ENCODE assay signal across 12 cellular contexts in the genomic region with DNA sequence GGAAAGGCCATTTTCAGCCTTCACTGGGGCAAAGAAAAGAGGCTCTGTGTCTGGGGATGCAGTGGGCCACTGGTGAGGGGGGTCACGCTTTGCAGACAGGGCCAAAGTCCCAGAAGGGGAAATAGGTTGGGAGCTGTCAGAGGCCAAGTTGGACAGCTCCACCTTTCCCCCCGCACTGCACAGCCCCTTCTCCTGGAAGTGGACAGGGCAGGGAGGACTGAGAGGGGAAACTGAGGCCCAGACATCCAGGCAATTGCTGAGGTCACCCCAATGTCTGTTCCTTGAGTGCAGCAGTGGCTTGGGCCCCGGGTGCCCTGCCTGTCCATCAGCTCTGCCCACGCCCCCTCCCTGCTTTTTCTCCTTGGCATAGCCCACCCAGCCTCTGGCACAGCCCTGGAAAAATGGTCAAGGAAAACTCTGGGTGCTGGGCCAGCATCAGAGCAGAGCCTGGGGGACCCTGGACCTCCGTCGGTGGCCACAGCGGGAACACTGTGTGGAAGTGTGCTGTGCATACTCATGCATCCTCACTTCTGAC. TPM values are rescaled to one million over a fixed set of nuclear protein-coding genes. Genes with fewer than 3 reads are reported as not detected.
"Had no signal": no experiment of that assay in that cellular context is flagged by ENCODE, and none has a peak within 500 bp of the region (broad histone marks: within the 10 kb centered on the region; RNA-seq: fewer than 3 reads in every experiment).

No MANE protein-coding gene starts in this region.

- H3K27me3 ChIP-seq: hepatocyte, sigmoid colon had no signal

- H3K4me3 Mint-ChIP-seq: naive thymus-derived CD4-positive, alpha-beta T cell; nephron progenitor cell had no signal

- H3K79me2 ChIP-seq: hepatocyte had no signal

- H3K4me3 ChIP-seq: coronary artery, hepatocyte, sigmoid colon, skin epidermis, stomach, thoracic aorta had no signal

- DNase-seq: effector CD4-positive, alpha-beta T cell; trophoblast cell had no signal

- H3K4me2 ChIP-seq: hepatocyte had no signal

- H3K9me3 Mint-ChIP-seq: nephron progenitor cell had no signal

- H3K36me3 ChIP-seq: stomach, thoracic aorta had no signal

- H3K27ac ChIP-seq: coronary artery, hepatocyte, sigmoid colon, skin epidermis, stomach, thoracic aorta had no signal

- H3K9me3 ChIP-seq: sigmoid colon, stomach, thoracic aorta had no signal

- H3K36me3 Mint-ChIP-seq: naive thymus-derived CD4-positive, alpha-beta T cell had no signal

- H2AFZ ChIP-seq: hepatocyte had no signal

- H3K27ac Mint-ChIP-seq: nephron progenitor cell had no signal

RNA-seq across cellular contexts. Expression of gene SMIM38, which starts 53.5 kb away (rescaled TPM):
- total RNA-seq: dermis microvascular lymphatic vessel endothelial cell, kidney epithelial cell had no signal
- polyA plus RNA-seq: naive thymus-derived CD4-positive, alpha-beta T cell had no signal
